ENCODE assay signal across 2 cellular contexts in genomic region chr6:767755-768512, GRCh38.
TF ChIP-seq lines count a peak whose summit lies in the region.

No MANE protein-coding gene starts in this region.

TF ChIP-seq in HEK293, 187 proteins besides CTCF, POLR2A, EP300 and RAD21 (continued from another document):
- TF ChIP-seq ZNF366 (tag by site-specific recombination; conservative IDR thresholded peaks at IDR 0.05) (peak; percentile 94), REPIN1 (tag by site-specific recombination; IDR thresholded peaks at IDR 0.05; ENCODE audit: low read depth) (no peak), ZNF664 (tag by site-specific recombination; IDR thresholded peaks at IDR 0.05) (no peak), ATF2 (tag by site-specific recombination; IDR thresholded peaks at IDR 0.05; ENCODE audit: low read depth) (no peak), ZNF747 (tag by site-specific recombination; IDR thresholded peaks at IDR 0.05) (no peak), ZNF23 (tag by site-specific recombination; IDR thresholded peaks at IDR 0.05; ENCODE audit: borderline replicate concordance) (no peak), ZNF202 (tag by site-specific recombination; IDR thresholded peaks at IDR 0.05; ENCODE audit: borderline replicate concordance) (no peak), PRDM1 (tag by site-specific recombination; IDR thresholded peaks at IDR 0.05) (peak; percentile 91), HOXD13 (CRISPR knock-in tag; IDR thresholded peaks at IDR 0.05; ENCODE audit: borderline replicate concordance) (no peak), ZNF621 (tag by site-specific recombination; IDR thresholded peaks at IDR 0.05) (no peak), ZNF776 (tag by site-specific recombination; IDR thresholded peaks at IDR 0.05; ENCODE audit: borderline replicate concordance) (0 out of 2 replicates have a peak, but pooled peaks have one; percentile 46), ZNF629 (tag by site-specific recombination; IDR thresholded peaks at IDR 0.05) (no peak), GLIS2 (tag by site-specific recombination; IDR thresholded peaks at IDR 0.05) (no peak), ZNF777 (tag by site-specific recombination; IDR thresholded peaks at IDR 0.05; ENCODE audit: borderline replicate concordance) (no peak), OSR2 (tag by site-specific recombination; IDR thresholded peaks at IDR 0.05) (no peak), HOXA7 (CRISPR knock-in tag; IDR thresholded peaks at IDR 0.05; ENCODE audit: borderline replicate concordance) (no peak)

TF ChIP-seq in GM12878, 131 proteins besides CTCF, POLR2A, EP300 and RAD21 (continued from another document):
- TF ChIP-seq E4F1 (IDR thresholded peaks at IDR 0.05; ENCODE audit: borderline replicate concordance, partially characterized antibody): peak; percentile 32
- no peak for TF ChIP-seq NFXL1 (IDR thresholded peaks at IDR 0.05; ENCODE audit: borderline replicate concordance)
- TF ChIP-seq TCF12 (IDR thresholded peaks at IDR 0.05; ENCODE audit: low read depth, low read length): no peak
- no peak for TF ChIP-seq ZSCAN29 (IDR thresholded peaks at IDR 0.05)
- no peak for TF ChIP-seq TARDBP (IDR thresholded peaks at IDR 0.05; ENCODE audit: borderline replicate concordance)
- no peak for TF ChIP-seq IKZF1 (conservative IDR thresholded peaks at IDR 0.05)
- no peak for TF ChIP-seq SMAD1 (IDR thresholded peaks at IDR 0.05; ENCODE audit: low read depth, partially characterized antibody)
- no peak for TF ChIP-seq NR2C1 (IDR thresholded peaks at IDR 0.05)
- TF ChIP-seq ZNF622 (IDR thresholded peaks at IDR 0.05): no peak
- TF ChIP-seq SUZ12 (IDR thresholded peaks at IDR 0.05; ENCODE audit: unreplicated experiment): no peak
- TF ChIP-seq, protein P1, sequence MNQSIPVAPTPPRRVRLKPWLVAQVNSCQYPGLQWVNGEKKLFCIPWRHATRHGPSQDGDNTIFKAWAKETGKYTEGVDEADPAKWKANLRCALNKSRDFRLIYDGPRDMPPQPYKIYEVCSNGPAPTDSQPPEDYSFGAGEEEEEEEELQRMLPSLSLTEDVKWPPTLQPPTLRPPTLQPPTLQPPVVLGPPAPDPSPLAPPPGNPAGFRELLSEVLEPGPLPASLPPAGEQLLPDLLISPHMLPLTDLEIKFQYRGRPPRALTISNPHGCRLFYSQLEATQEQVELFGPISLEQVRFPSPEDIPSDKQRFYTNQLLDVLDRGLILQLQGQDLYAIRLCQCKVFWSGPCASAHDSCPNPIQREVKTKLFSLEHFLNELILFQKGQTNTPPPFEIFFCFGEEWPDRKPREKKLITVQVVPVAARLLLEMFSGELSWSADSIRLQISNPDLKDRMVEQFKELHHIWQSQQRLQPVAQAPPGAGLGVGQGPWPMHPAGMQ (IDR thresholded peaks at IDR 0.05; ENCODE audit: borderline replicate concordance): 0 out of 2 replicates have a peak, but pooled peaks have one; percentile 15
